9 cellular contexts compared by ENCODE assay signal in the genomic region with DNA sequence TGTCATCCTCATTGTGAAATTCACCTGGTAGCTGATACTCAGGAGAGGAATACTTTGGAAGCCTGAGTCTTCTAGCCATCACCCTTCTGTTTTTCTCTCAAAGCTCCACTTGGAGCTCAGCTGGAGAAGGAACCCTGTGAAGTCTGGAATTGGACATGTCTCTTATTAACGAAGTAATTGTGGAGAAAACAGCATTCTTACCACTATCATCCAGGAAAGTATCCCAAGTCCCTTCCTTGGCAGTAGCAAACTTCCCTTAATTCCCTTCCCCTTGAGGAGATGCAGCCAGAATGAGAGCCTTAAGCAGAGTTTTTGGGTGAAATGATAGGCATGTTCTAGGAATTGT. TPM values are rescaled to one million over a fixed set of nuclear protein-coding genes. Genes with fewer than 3 reads are reported as not detected.
DNase-seq lines count a peak whose midpoint lies in the region; FAIRE-seq and TF ChIP-seq lines count a peak whose summit lies in the region.
"Had no signal": no experiment of that assay in that cellular context is flagged by ENCODE, and none has a peak within 500 bp of the region (broad histone marks: within the 10 kb centered on the region; RNA-seq: fewer than 3 reads in every experiment).

No MANE protein-coding gene starts in this region.

- H3K4me3 ChIP-seq in SJCRH30 (peak overlapping the region; percentile 59), esophagus muscularis mucosa (peak overlapping the region; percentile 68 to 81 (median 74)), trophoblast cell (ENCODE audit: low read depth, low read length) (peak overlapping the region; percentile 74)

- peak overlapping the region; percentile 54 for H4K12ac ChIP-seq in trophoblast cell (ENCODE audit: low read depth, low read length)

- intact Hi-C loops in Calu3 (cut with micrococcal nuclease; ENCODE audit: unreplicated experiment) = loop anchor here (1.0 kb wide), 1 partner anchor 31 kb away; a partner anchor contains a TSS
- intact Hi-C loops in esophagus muscularis mucosa (cut with DNase I) = loop anchor here (1.0 to 5.0 kb wide), 2 partner anchors 31 to 155 kb away; a partner anchor contains a TSS

- peak overlapping the region; percentile 88 for H3K9ac ChIP-seq in trophoblast cell (ENCODE audit: low read length)

- H3K18ac ChIP-seq in trophoblast cell (ENCODE audit: low read length) = no peak overlapping the region

- no peaks in the 10 kb centered on the region for H3K4me1 ChIP-seq in SJCRH30
- peaks cover 23 to 26% (median 25%) of the 10 kb centered on the region in 4 donors for H3K4me1 ChIP-seq in esophagus muscularis mucosa
- H3K4me1 ChIP-seq in trophoblast cell (ENCODE audit: control insufficient read depth in 1 of 2, insufficient read depth in 2 of 2, low read length in 2 of 2) = peaks cover 3% of the 10 kb centered on the region in 2 experiments

- CTCF ChIA-PET in Calu3 (lab: Charles Lee) = interaction anchor here (1.0 kb wide), 1 partner anchor 30 kb away, joined by 3 read pairs; a partner anchor contains a TSS

- H3K27ac Mint-ChIP-seq in Calu3 (ENCODE audit: unreplicated experiment) = peak overlapping the region; percentile 81

- H2AFZ ChIP-seq in trophoblast cell (ENCODE audit: insufficient read depth, low read length, poor library complexity) = peak overlapping the region; percentile 79

- no peak overlapping the region for H2AK5ac ChIP-seq in trophoblast cell (ENCODE audit: low read length)

- peak overlapping the region; percentile 80 for H3K14ac ChIP-seq in trophoblast cell (ENCODE audit: low read length)

- H4K8ac ChIP-seq in trophoblast cell (ENCODE audit: low read depth, low read length) = peak overlapping the region; percentile 90

- peak overlapping the region; percentile 69 for H4K91ac ChIP-seq in trophoblast cell (ENCODE audit: low read depth, low read length)

- TF ChIP-seq CTCF in Calu3 (IDR thresholded peaks at IDR 0.05; ENCODE audit: unreplicated experiment) (no peak), esophagus muscularis mucosa (IDR thresholded peaks at IDR 0.05) (no peak)

- H3K27me3 Mint-ChIP-seq in Calu3 (ENCODE audit: unreplicated experiment) = no peaks in the 10 kb centered on the region

- H3K27me3 ChIP-seq in SJCRH30 (no peaks in the 10 kb centered on the region), esophagus muscularis mucosa (no peaks in the 10 kb centered on the region), trophoblast cell (ENCODE audit: insufficient read depth, low read length) (no peaks in the 10 kb centered on the region)

- no peak for TF ChIP-seq POLR2A in esophagus muscularis mucosa (IDR thresholded peaks at IDR 0.05; ENCODE audit: low read depth)
- no peak for TF ChIP-seq POLR2A in GM12892 (IDR thresholded peaks at IDR 0.05; ENCODE audit: low read depth, low read length)

- H3K79me2 ChIP-seq in trophoblast cell (ENCODE audit: control insufficient read depth, insufficient read depth, low read length, poor library complexity) = peaks cover 2% of the 10 kb centered on the region

- H3K4ac ChIP-seq in trophoblast cell (ENCODE audit: low read depth, low read length) = no peak overlapping the region

- H3K27ac ChIP-seq in SJCRH30 = peak overlapping the region; percentile 66
- peak overlapping the region; percentile 94 to 99 (median 96) for H3K27ac ChIP-seq in esophagus muscularis mucosa (replicated peaks in 1 of 4)
- H3K27ac ChIP-seq in trophoblast cell (ENCODE audit: low read depth, low read length) = peak overlapping the region; percentile 95

- H3K79me1 ChIP-seq in trophoblast cell (ENCODE audit: low read length) = peaks cover 10% of the 10 kb centered on the region

- peak overlapping the region; percentile 80 for H3K4me3 Mint-ChIP-seq in Calu3 (ENCODE audit: low read depth, unreplicated experiment)

- H2BK5ac ChIP-seq in trophoblast cell (ENCODE audit: low read depth, low read length, poor library complexity) = no peak overlapping the region

- H3K36me3 ChIP-seq in SJCRH30 (no peaks in the 10 kb centered on the region), esophagus muscularis mucosa (peaks cover 0 to 4% (median 0%) of the 10 kb centered on the region in 4 donors), trophoblast cell (ENCODE audit: control insufficient read depth in 1 of 2, insufficient read depth in 2 of 2, low read length in 2 of 2) (no peaks in the 10 kb centered on the region)

- DNase-seq in Calu3 = no peak
- DNase-seq in SJCRH30 = no peak
- no peak for DNase-seq in esophagus muscularis mucosa (ENCODE audit: extremely low spot score)
- DNase-seq in trophoblast cell = no peak
- DNase-seq in CD1c-positive myeloid dendritic cell (ENCODE audit: extremely low spot score) = no peak
- DNase-seq in NCI-H2029 treated with DMSO at 0.1 percent for 48 hours (lab: John Stamatoyannopoulos, UW) = no peak
- no peak for DNase-seq in iPS-NIHi11 (ENCODE audit: low spot score)
- DNase-seq in GM12892 (ENCODE audit: insufficient read length) = no peak

- 13% methylated on average over 1 of the region's 1 CpG for WGBS in esophagus muscularis mucosa
- no CpG with 5 or more reads among the region's 1 CpG for WGBS in trophoblast cell (ENCODE audit: extremely low coverage, insufficient coverage, insufficient read length)

- H3K9me3 Mint-ChIP-seq in Calu3 (ENCODE audit: low read depth, unreplicated experiment) = no peaks in the 10 kb centered on the region

- no peak for TF ChIP-seq EP300 in esophagus muscularis mucosa (IDR thresholded peaks at IDR 0.05)

- peaks cover 19% of the 10 kb centered on the region for H3K36me3 Mint-ChIP-seq in Calu3 (ENCODE audit: insufficient read depth, unreplicated experiment)

- H3K23ac ChIP-seq in trophoblast cell (ENCODE audit: low read length) = no peak overlapping the region

- no peak overlapping the region for H2BK12ac ChIP-seq in trophoblast cell (ENCODE audit: low read length)

- peak overlapping the region; percentile 85 for H3K4me2 ChIP-seq in trophoblast cell (ENCODE audit: low read length)

- peak overlapping the region; percentile 76 for H2BK120ac ChIP-seq in trophoblast cell (ENCODE audit: insufficient read depth, low read length, poor library complexity)

- H3K4me1 Mint-ChIP-seq in Calu3 (ENCODE audit: low read depth, unreplicated experiment) = peaks cover 20% of the 10 kb centered on the region

- no peaks in the 10 kb centered on the region for H3K9me3 ChIP-seq in SJCRH30 (replicated peaks)
- H3K9me3 ChIP-seq in esophagus muscularis mucosa = no peaks in the 10 kb centered on the region
- H3K9me3 ChIP-seq in trophoblast cell (ENCODE audit: insufficient read depth, low read depth, low read length) = no peaks in the 10 kb centered on the region

- no peak for FAIRE-seq in GM12892 (lab: Jason Lieb, UNC)
- FAIRE-seq: TTC549 had no signal

- no TSS peak for BruUV-seq in Calu3 (replicated peaks; lab: Mats Ljungman, UMichigan)

RNA-seq across cellular contexts. Expression of a gene that starts 30.7 kb away (rescaled TPM):
- 115 and 127 TPM in 2 replicates for total RNA-seq in Calu3 (2022)
- total RNA-seq in SJCRH30 (2014; rRNA removed; shearing (Covaris generic)) = 162 and 173 TPM in 2 replicates
- 100 to 1,000 TPM; 108 to 177 (median 148) TPM for total RNA-seq in esophagus muscularis mucosa
- polyA plus RNA-seq in trophoblast cell (2013) = 35.6 and 36.9 TPM in 2 replicates
- polyA plus RNA-seq in GM12892 (2012; ENCODE audit: missing spikeins) = 32.6 TPM
